In the genomic region with DNA sequence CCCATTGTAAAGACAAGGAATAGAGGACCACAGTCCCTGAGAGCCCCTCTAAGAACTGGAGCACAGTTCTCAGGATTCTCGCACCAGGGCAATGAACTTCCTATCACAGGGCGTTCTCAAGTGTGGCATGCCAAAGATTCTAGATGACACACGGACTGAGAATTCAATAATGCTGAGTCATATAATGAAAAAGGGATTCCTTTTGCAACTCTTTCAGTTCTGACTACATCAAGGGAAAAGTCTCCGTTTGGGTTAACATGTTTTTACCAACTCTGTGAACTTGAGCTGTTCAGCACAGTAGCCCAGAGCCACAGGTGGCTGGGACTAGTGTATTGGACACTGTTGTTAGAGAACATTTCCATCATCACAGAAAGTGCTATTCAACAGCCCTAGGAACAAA, we compare ENCODE assay signal across 1 cellular context.
TF ChIP-seq lines count a peak whose summit lies in the region.

No MANE protein-coding gene starts in this region.

TF ChIP-seq in SK-N-SH, 30 proteins besides CTCF, POLR2A, EP300 and RAD21 (continued from another document):
- TF ChIP-seq NFIC (IDR thresholded peaks at IDR 0.05; ENCODE audit: borderline replicate concordance): peak; percentile 62; the same call in 1 of the 2 replicates
- TF ChIP-seq, protein P1, sequence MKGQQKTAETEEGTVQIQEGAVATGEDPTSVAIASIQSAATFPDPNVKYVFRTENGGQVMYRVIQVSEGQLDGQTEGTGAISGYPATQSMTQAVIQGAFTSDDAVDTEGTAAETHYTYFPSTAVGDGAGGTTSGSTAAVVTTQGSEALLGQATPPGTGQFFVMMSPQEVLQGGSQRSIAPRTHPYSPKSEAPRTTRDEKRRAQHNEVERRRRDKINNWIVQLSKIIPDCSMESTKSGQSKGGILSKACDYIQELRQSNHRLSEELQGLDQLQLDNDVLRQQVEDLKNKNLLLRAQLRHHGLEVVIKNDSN (IDR thresholded peaks at IDR 0.05; ENCODE audit: borderline replicate concordance, low read depth): no peak
- peak; percentile 90 for TF ChIP-seq FOSL2 (IDR thresholded peaks at IDR 0.05; ENCODE audit: borderline replicate concordance, low read depth)
- peak; percentile 45; the same call in 1 of the 2 replicates for TF ChIP-seq SIN3A (IDR thresholded peaks at IDR 0.05; ENCODE audit: borderline replicate concordance, low read depth, low read length)
- peak; percentile 89 for TF ChIP-seq JUND (IDR thresholded peaks at IDR 0.05)
- peak; percentile 70; the same call in 1 of the 2 replicates for TF ChIP-seq RXRA (IDR thresholded peaks at IDR 0.05; ENCODE audit: borderline replicate concordance, low read depth)
- TF ChIP-seq, protein P2, sequence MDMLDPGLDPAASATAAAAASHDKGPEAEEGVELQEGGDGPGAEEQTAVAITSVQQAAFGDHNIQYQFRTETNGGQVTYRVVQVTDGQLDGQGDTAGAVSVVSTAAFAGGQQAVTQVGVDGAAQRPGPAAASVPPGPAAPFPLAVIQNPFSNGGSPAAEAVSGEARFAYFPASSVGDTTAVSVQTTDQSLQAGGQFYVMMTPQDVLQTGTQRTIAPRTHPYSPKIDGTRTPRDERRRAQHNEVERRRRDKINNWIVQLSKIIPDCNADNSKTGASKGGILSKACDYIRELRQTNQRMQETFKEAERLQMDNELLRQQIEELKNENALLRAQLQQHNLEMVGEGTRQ (IDR thresholded peaks at IDR 0.05; ENCODE audit: borderline replicate concordance, low read depth, low read length): no peak
- TF ChIP-seq, protein P3, sequence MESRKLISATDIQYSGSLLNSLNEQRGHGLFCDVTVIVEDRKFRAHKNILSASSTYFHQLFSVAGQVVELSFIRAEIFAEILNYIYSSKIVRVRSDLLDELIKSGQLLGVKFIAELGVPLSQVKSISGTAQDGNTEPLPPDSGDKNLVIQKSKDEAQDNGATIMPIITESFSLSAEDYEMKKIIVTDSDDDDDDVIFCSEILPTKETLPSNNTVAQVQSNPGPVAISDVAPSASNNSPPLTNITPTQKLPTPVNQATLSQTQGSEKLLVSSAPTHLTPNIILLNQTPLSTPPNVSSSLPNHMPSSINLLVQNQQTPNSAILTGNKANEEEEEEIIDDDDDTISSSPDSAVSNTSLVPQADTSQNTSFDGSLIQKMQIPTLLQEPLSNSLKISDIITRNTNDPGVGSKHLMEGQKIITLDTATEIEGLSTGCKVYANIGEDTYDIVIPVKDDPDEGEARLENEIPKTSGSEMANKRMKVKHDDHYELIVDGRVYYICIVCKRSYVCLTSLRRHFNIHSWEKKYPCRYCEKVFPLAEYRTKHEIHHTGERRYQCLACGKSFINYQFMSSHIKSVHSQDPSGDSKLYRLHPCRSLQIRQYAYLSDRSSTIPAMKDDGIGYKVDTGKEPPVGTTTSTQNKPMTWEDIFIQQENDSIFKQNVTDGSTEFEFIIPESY (IDR thresholded peaks at IDR 0.05; ENCODE audit: borderline replicate concordance, low read depth): no peak
- TF ChIP-seq POLR2AphosphoS5 (IDR thresholded peaks at IDR 0.05; ENCODE audit: low read depth, low read length): peak; percentile 34; the same call in 1 of the 2 replicates
- TF ChIP-seq RCOR1 (IDR thresholded peaks at IDR 0.05; ENCODE audit: low read length): no peak
